1 cellular context compared by ENCODE assay signal in the genomic region with DNA sequence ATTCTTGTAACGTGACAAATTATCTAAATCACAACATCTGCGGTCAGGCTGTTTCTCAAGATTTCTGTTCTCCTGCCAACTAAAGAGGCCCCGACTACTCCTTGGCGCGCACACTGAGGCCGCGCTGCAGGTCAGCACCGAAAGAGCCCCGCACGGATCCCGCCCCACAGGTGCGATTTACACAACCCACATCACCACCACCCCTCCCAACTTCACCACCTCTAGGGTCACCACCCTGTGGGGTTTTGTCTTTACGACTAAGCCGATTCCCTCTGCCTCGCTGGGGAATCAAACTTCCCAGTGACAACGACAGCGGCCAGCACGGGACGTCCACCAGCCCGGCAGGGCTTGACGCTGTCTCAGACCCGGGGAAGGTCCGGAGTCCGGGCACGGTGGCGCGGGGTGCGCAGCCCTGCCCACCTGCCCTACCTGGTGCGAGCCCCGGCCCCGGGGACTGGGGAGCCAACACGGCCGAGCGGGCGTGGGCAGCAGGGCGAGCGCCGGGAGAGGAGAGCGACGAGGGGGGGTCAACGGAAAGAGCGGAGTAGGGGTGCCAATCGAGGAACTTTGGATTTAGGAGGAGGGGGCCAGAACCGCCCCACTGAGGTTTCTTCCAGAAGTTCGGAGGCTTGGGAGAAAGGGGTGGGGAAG.
TF ChIP-seq lines count a peak whose summit lies in the region.

No MANE protein-coding gene starts in this region.

TF ChIP-seq in HepG2, 621 proteins besides CTCF, POLR2A, EP300 and RAD21 (continued from another document):
- TF ChIP-seq, protein P1, sequence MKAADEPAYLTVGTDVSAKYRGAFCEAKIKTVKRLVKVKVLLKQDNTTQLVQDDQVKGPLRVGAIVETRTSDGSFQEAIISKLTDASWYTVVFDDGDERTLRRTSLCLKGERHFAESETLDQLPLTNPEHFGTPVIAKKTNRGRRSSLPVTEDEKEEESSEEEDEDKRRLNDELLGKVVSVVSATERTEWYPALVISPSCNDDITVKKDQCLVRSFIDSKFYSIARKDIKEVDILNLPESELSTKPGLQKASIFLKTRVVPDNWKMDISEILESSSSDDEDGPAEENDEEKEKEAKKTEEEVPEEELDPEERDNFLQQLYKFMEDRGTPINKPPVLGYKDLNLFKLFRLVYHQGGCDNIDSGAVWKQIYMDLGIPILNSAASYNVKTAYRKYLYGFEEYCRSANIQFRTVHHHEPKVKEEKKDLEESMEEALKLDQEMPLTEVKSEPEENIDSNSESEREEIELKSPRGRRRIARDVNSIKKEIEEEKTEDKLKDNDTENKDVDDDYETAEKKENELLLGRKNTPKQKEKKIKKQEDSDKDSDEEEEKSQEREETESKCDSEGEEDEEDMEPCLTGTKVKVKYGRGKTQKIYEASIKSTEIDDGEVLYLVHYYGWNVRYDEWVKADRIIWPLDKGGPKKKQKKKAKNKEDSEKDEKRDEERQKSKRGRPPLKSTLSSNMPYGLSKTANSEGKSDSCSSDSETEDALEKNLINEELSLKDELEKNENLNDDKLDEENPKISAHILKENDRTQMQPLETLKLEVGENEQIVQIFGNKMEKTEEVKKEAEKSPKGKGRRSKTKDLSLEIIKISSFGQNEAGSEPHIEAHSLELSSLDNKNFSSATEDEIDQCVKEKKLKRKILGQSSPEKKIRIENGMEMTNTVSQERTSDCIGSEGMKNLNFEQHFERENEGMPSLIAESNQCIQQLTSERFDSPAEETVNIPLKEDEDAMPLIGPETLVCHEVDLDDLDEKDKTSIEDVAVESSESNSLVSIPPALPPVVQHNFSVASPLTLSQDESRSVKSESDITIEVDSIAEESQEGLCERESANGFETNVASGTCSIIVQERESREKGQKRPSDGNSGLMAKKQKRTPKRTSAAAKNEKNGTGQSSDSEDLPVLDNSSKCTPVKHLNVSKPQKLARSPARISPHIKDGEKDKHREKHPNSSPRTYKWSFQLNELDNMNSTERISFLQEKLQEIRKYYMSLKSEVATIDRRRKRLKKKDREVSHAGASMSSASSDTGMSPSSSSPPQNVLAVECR (CRISPR knock-in tag; IDR thresholded peaks at IDR 0.05; ENCODE audit: borderline replicate concordance), result peak; percentile 53; the same call in 1 of the 2 replicates
- TF ChIP-seq, protein P2, sequence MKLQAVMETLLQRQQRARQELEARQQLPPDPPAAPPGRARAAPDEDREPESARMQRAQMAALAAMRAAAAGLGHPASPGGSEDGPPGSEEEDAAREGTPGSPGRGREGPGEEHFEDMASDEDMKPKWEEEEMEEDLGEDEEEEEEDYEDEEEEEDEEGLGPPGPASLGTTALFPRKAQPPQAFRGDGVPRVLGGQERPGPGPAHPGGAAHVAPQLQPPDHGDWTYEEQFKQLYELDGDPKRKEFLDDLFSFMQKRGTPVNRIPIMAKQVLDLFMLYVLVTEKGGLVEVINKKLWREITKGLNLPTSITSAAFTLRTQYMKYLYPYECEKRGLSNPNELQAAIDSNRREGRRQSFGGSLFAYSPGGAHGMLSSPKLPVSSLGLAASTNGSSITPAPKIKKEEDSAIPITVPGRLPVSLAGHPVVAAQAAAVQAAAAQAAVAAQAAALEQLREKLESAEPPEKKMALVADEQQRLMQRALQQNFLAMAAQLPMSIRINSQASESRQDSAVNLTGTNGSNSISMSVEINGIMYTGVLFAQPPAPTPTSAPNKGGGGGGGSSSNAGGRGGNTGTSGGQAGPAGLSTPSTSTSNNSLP (IDR thresholded peaks at IDR 0.05; ENCODE audit: low read depth, low read length), result no peak
- no peak for TF ChIP-seq CENPX (CRISPR knock-in tag; IDR thresholded peaks at IDR 0.05)
- TF ChIP-seq YEATS4 (CRISPR knock-in tag; IDR thresholded peaks at IDR 0.05; ENCODE audit: borderline replicate concordance), result no peak; the same call in 1 of the 2 replicates
- no peak for TF ChIP-seq ZMYM3 (CRISPR knock-in tag; IDR thresholded peaks at IDR 0.05)
- no peak for TF ChIP-seq WIZ (CRISPR knock-in tag; IDR thresholded peaks at IDR 0.05)
- TF ChIP-seq ZNF7 (CRISPR knock-in tag; IDR thresholded peaks at IDR 0.05), result no peak
- TF ChIP-seq ZNF761 (CRISPR knock-in tag; conservative IDR thresholded peaks at IDR 0.05), result no peak
- TF ChIP-seq CBX5 (CRISPR knock-in tag; IDR thresholded peaks at IDR 0.05; ENCODE audit: borderline replicate concordance), result no peak
- TF ChIP-seq NFIB (CRISPR knock-in tag; IDR thresholded peaks at IDR 0.05; ENCODE audit: borderline replicate concordance), result no peak
- TF ChIP-seq AGO1 (IDR thresholded peaks at IDR 0.05; ENCODE audit: low read depth, low read length, poor library complexity, severe bottlenecking), result peak; percentile 43
TF ChIP-seq in HepG2: peak in this region for 59.
